Comparison of ENCODE assay signal across 19 cellular contexts in the genomic region with DNA sequence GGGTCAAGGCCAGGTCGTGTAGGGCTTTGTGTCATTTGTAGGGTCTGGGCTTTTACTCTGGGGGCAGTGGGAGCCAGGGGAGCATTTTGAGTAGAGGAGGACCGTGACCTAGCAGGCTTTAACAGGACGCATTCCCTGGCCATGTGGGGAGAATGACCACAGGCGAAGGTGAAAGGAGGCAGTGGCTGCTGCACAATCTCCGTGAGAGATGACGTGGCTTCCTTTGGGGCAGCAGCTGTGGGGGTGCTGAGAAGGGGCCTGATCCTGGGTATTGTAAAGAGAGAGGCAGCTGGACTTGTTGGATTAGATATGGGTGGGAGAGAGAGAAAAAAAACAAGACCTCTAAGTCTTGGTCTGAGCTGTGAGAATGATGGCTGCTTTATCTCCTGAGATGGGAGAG.
"Had no signal": no experiment of that assay in that cellular context is flagged by ENCODE, and none has a peak within 500 bp of the region (broad histone marks: within the 10 kb centered on the region; RNA-seq: fewer than 3 reads in every experiment).

No MANE protein-coding gene starts in this region.

- H3K9me3 Mint-ChIP-seq: activated naive CD4-positive, alpha-beta T cell treated with anti-CD3 and anti-CD28 coated beads for 36 hours; activated T-helper 17 cell treated with anti-CD3 and anti-CD28 coated beads, Interleukin-2, amount 50 U/mL, for 72 hours; naive thymus-derived CD4-positive, alpha-beta T cell; T-helper 1 cell treated with Interleukin-12 subunit alpha and Interleukin-12 subunit beta and Interleukin-4 antibody, amounts not matched to agents 30 μg/mL and 1 μg/mL, for 36 hours had no signal

- H3K36me3 ChIP-seq: brain microvascular endothelial cell, right lobe of liver had no signal

- H3K27ac Mint-ChIP-seq: activated CD4-positive, alpha-beta T cell treated with anti-CD3 and anti-CD28 coated beads, Interleukin-2, amount 10 ng/mL, durations not matched to agents 7 days and 5 days; activated naive CD4-positive, alpha-beta T cell treated with anti-CD3 and anti-CD28 coated beads for 36 hours; activated T-helper 17 cell treated with anti-CD3 and anti-CD28 coated beads, Interleukin-2, amount 50 U/mL, for 72 hours; naive thymus-derived CD4-positive, alpha-beta T cell; T-helper 1 cell treated with Interleukin-12 subunit alpha and Interleukin-12 subunit beta and Interleukin-4 antibody, amounts not matched to agents 30 μg/mL and 1 μg/mL, for 36 hours had no signal

- H3K4me1 Mint-ChIP-seq: activated CD4-positive, alpha-beta T cell treated with anti-CD3 and anti-CD28 coated beads, Interleukin-2, amount 10 ng/mL, durations not matched to agents 7 days and 5 days; naive thymus-derived CD4-positive, alpha-beta T cell had no signal

- H3K4me3 ChIP-seq: esophagus muscularis mucosa, heart left ventricle, psoas muscle, right lobe of liver, spleen had no signal

- DNase-seq: activated CD4-positive, alpha-beta T cell treated with anti-CD3 and anti-CD28 coated beads, Interleukin-2, amount 10 ng/mL, durations not matched to agents 7 days and 5 days; activated CD4-positive, CD25-positive, alpha-beta regulatory T cell; activated CD8-positive, alpha-beta memory T cell treated with anti-CD3 and anti-CD28 coated beads for 24 hours; activated naive CD4-positive, alpha-beta T cell treated with anti-CD3 and anti-CD28 coated beads for 36 hours; brain microvascular endothelial cell; foreskin keratinocyte; heart left ventricle; naive thymus-derived CD4-positive, alpha-beta T cell; occipital lobe; psoas muscle; right lobe of liver; spleen; stimulated activated CD4-positive, alpha-beta T cell treated with anti-CD3 and anti-CD28 coated beads, Interleukin-2, amount 100 ng/mL, for 24 hours; stimulated activated naive CD4-positive, alpha-beta T cell; substantia nigra had no signal

- H3K4me1 ChIP-seq: esophagus muscularis mucosa, foreskin keratinocyte, psoas muscle, right lobe of liver, spleen had no signal

- H3K27me3 Mint-ChIP-seq: activated CD4-positive, alpha-beta T cell treated with anti-CD3 and anti-CD28 coated beads, Interleukin-2, amount 10 ng/mL, durations not matched to agents 7 days and 5 days; activated T-helper 17 cell treated with anti-CD3 and anti-CD28 coated beads, Interleukin-2, amount 50 U/mL, for 72 hours; naive thymus-derived CD4-positive, alpha-beta T cell had no signal

- H3K27me3 ChIP-seq: brain microvascular endothelial cell, esophagus muscularis mucosa, foreskin keratinocyte, heart left ventricle, right lobe of liver, spleen had no signal

- ATAC-seq: activated T-helper 17 cell treated with anti-CD3 and anti-CD28 coated beads, Interleukin-2, amount 50 U/mL, for 72 hours; foreskin keratinocyte; heart left ventricle; naive thymus-derived CD4-positive, alpha-beta T cell; psoas muscle; SK-N-SH treated with all-trans-retinoic acid at 6 μM for 48 hours had no signal

- H3K4me3 Mint-ChIP-seq: activated CD4-positive, alpha-beta T cell treated with anti-CD3 and anti-CD28 coated beads, Interleukin-2, amount 10 ng/mL, durations not matched to agents 7 days and 5 days; activated naive CD4-positive, alpha-beta T cell treated with anti-CD3 and anti-CD28 coated beads for 36 hours; activated T-helper 17 cell treated with anti-CD3 and anti-CD28 coated beads, Interleukin-2, amount 50 U/mL, for 72 hours; naive thymus-derived CD4-positive, alpha-beta T cell; T-helper 1 cell treated with Interleukin-12 subunit alpha and Interleukin-12 subunit beta and Interleukin-4 antibody, amounts not matched to agents 30 μg/mL and 1 μg/mL, for 36 hours had no signal

- H3K27ac ChIP-seq: brain microvascular endothelial cell, esophagus muscularis mucosa, foreskin keratinocyte, heart left ventricle, psoas muscle, right lobe of liver, spleen had no signal

- H3K9me3 ChIP-seq: esophagus muscularis mucosa, heart left ventricle, psoas muscle, right lobe of liver, spleen had no signal
